Comparison of ENCODE assay signal across 8 cellular contexts in the genomic region with DNA sequence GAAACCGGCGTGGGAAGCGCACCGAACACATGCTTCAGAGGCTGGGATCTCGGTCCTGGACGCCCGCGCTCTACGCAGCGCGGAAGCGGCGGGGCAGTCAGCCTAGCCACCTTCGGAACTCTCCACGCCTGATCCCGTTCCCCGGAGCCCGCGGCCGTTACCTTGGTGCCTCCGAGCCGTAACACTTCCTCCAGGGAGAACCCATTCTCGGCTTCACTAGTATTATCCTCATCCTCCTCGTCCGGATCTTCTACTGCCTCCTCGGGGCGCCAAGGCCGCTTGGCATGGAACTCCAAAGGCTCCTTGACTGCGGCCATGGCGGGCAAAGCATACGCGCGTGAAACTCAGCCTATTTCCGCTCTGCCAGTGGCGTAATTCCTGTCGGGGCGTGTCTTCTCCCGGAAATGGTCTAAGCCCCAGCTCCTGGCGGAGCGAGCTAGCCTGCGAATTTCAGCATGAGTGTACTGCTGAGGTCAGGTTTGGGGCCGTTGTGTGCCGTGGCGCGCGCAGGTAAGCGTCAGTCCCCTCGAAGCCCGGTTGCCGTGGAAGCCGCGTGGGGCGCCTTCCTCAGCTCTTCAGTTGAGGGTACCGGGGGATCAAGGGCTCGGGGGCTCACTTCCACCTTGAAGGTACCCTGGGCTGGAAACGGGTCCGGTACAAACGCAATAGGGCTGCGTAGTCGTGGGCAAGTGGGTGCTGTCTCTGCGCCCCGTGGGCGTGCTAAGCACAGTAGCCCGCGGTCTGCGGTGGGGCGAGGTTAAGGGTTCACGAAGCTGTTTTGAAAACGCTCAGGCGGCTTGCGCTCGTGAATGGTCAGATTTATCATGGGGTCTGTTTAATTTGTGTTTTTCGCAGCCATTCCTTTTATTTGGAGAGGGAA.
A peak's percentile ranks its signal among the peaks of the same experiment; 100 is the strongest.
DNase-seq lines count a peak whose midpoint lies in the region; ATAC-seq and TF ChIP-seq lines count a peak whose summit lies in the region.

Gene CEBPZ, minus strand, starts transcription at position 346 of the 880 bp plus-strand sequence. Its CDS starts 29 bp downstream, at position 317.
A gene with protein sequence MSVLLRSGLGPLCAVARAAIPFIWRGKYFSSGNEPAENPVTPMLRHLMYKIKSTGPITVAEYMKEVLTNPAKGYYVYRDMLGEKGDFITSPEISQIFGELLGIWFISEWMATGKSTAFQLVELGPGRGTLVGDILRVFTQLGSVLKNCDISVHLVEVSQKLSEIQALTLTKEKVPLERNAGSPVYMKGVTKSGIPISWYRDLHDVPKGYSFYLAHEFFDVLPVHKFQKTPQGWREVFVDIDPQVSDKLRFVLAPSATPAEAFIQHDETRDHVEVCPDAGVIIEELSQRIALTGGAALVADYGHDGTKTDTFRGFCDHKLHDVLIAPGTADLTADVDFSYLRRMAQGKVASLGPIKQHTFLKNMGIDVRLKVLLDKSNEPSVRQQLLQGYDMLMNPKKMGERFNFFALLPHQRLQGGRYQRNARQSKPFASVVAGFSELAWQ (plus strand): TSS at position 408 of the 880 bp plus-strand sequence. CDS start 48 bp downstream, at position 456.

- peak within 1 kb of the TSS; percentile 79 for H3K27ac ChIP-seq in caudate nucleus (ENCODE audit: low read depth, low read length)

- H3K4me3 ChIP-seq in AG04449 (ENCODE audit: low read depth, low read length), result peak within 1 kb of the TSS; percentile 93
- H3K4me3 ChIP-seq in WI38 (ENCODE audit: low read depth, low read length), result peak within 1 kb of the TSS; percentile 74

- DNase-seq in AG04449 (ENCODE audit: low read depth, low spot score) (peak; percentile 63), NCI-H2171 treated with DMSO at 0.1 percent for 48 hours (lab: John Stamatoyannopoulos, UW) (peak; percentile 90), caudate nucleus (lab: John Stamatoyannopoulos, UW) (peak; percentile 49 to 95 (median 83)), iris pigment epithelial cell (ENCODE audit: low read depth) (peak; percentile 97)
- peak; percentile 80 to 88 for DNase-seq in stimulated activated CD4-positive, alpha-beta T cell treated with anti-CD3 and anti-CD28 coated beads, Interleukin-12 subunit alpha, Interleukin-12 subunit beta, amount 100 ng/mL, for 24 hours (ENCODE audit: low read depth in 2 of 2)

- ATAC-seq in GM18870 (IDR thresholded peaks at IDR 0.05; ENCODE audit: unreplicated experiment) (peak; percentile 91), HG03108 (IDR thresholded peaks at IDR 0.05; ENCODE audit: unreplicated experiment) (peak; percentile 97)

- CTCF ChIA-PET in AG04449 (lab: Yijun Ruan, JAX), result interaction anchor here (1.0 to 3.2 kb wide), 3 partner anchors 11 to 63 kb away, joined by 3 to 20 read pairs (median 5); no protein-coding TSS in a partner anchor

- TF ChIP-seq CTCF in AG04449 (IDR thresholded peaks at IDR 0.05; ENCODE audit: insufficient read depth, low read length, missing control alignments), result no peak
- no peak for TF ChIP-seq CTCF in WI38 (IDR thresholded peaks at IDR 0.05; ENCODE audit: low read depth, low read length)

- POLR2A ChIA-PET in AG04449 (lab: Yijun Ruan, JAX), result interaction anchor here (1.0 kb wide), 1 partner anchor 34 kb away, joined by 3 read pairs; no protein-coding TSS in a partner anchor

Comparison
In these comparisons a context has a peak if more than half of its experiments do, and no peak if none do; other contexts are left out.
1. Peak in every context shown above with its lines: DNase-seq, ATAC-seq, H3K4me3 ChIP-seq and H3K27ac ChIP-seq.